ENCODE assay signal across 25 cellular contexts in genomic region chr3:19467761-19468160, GRCh38.
DNase-seq lines count a peak whose midpoint lies in the region; ATAC-seq and TF ChIP-seq lines count a peak whose summit lies in the region.
"Had no signal": no experiment of that assay in that cellular context is flagged by ENCODE, and none has a peak within 500 bp of the region (broad histone marks: within the 10 kb centered on the region; RNA-seq: fewer than 3 reads in every experiment).

No MANE protein-coding gene starts in this region.

- intact Hi-C loops in A673 (cut with micrococcal nuclease; ENCODE audit: unreplicated experiment): no loop called here

- no peak overlapping the region for H3K4me3 Mint-ChIP-seq in WTC11
- H3K4me3 Mint-ChIP-seq in osteocyte (ENCODE audit: unreplicated experiment): no peak overlapping the region
- H3K4me3 Mint-ChIP-seq: CD4-positive, CD25-positive, alpha-beta regulatory T cell had no signal

- H3K27me3 Mint-ChIP-seq in WTC11 (ENCODE audit: low read depth) (no peaks in the 10 kb centered on the region), osteocyte (ENCODE audit: unreplicated experiment) (no peaks in the 10 kb centered on the region)
- H3K27me3 Mint-ChIP-seq: CD4-positive, CD25-positive, alpha-beta regulatory T cell had no signal

- H3K36me3 ChIP-seq in trophoblast cell (ENCODE audit: control insufficient read depth in 1 of 2, insufficient read depth in 2 of 2, low read length in 2 of 2) (no peaks in the 10 kb centered on the region), neuronal stem cell (replicated peaks in 1 of 2; ENCODE audit: control insufficient read depth in 2 of 2, insufficient read depth in 2 of 2, low read length in 2 of 2) (peaks cover 0 to 2% of the 10 kb centered on the region in 2 donors), A673 (ENCODE audit: insufficient read depth, low read length, poor library complexity, severe bottlenecking) (no peaks in the 10 kb centered on the region)
- H3K36me3 ChIP-seq: BLaER1, SJSA1 had no signal

- no peak overlapping the region for H2BK15ac ChIP-seq in neuronal stem cell (ENCODE audit: low read length)

- DNase-seq in DMS 273 (lab: John Stamatoyannopoulos, UW; ENCODE audit: unreplicated experiment) (peak; percentile 12), DMS 273 treated with DMSO at 0.1 percent for 48 hours (lab: John Stamatoyannopoulos, UW) (no peak), WTC11 (ENCODE audit: low spot score) (no peak), foreskin keratinocyte (peak in 1 of 2 donors; percentile 44), trophoblast cell (peak; percentile 12 to 24), neuronal stem cell (ENCODE audit: low spot score) (no peak), osteocyte (ENCODE audit: extremely low spot score, unreplicated experiment) (no peak), A673 (ENCODE audit: low spot score) (no peak)
- DNase-seq: CD4-positive, CD25-positive, alpha-beta regulatory T cell; DMS53; Karpas-422; NCI-H1092 treated with DMSO at 0.1 percent for 48 hours; NCI-H1436; NCI-H187; NCI-H2081 treated with DMSO at 0.1 percent for 48 hours; NCI-H446; NCI-H524 treated with DMSO at 0.1 percent for 48 hours; NCI-H82; Right ventricle myocardium superior; RPMI8226 had no signal

- no peak overlapping the region for H4K8ac ChIP-seq in trophoblast cell (ENCODE audit: low read depth, low read length)
- no peak overlapping the region for H4K8ac ChIP-seq in neuronal stem cell (ENCODE audit: low read depth, low read length)

- H2BK120ac ChIP-seq in trophoblast cell (ENCODE audit: insufficient read depth, low read length, poor library complexity) (no peak overlapping the region), neuronal stem cell (ENCODE audit: low read depth, low read length) (no peak overlapping the region)

- H3K36me3 Mint-ChIP-seq in WTC11: peaks cover 12% of the 10 kb centered on the region
- no peaks in the 10 kb centered on the region for H3K36me3 Mint-ChIP-seq in osteocyte (ENCODE audit: unreplicated experiment)
- H3K36me3 Mint-ChIP-seq: CD4-positive, CD25-positive, alpha-beta regulatory T cell had no signal

- TF ChIP-seq CTCF in WTC11 (IDR thresholded peaks at IDR 0.05) (no peak), foreskin keratinocyte (conservative IDR thresholded peaks at IDR 0.05) (no peak), osteocyte (IDR thresholded peaks at IDR 0.05) (no peak), A673 (conservative IDR thresholded peaks at IDR 0.05; ENCODE audit: low read depth, low read length) (no peak)

- no peak overlapping the region for H3K27ac ChIP-seq in foreskin keratinocyte
- no peak overlapping the region for H3K27ac ChIP-seq in trophoblast cell (ENCODE audit: low read depth, low read length)
- no peak overlapping the region for H3K27ac ChIP-seq in neuronal stem cell (replicated peaks; ENCODE audit: low read length)
- H3K27ac ChIP-seq in A673 (ENCODE audit: low read depth, low read length, poor library complexity, severe bottlenecking): no peak overlapping the region
- H3K27ac ChIP-seq: 22Rv1, BLaER1, HL-60, SJSA1 had no signal

- POLR2A ChIA-PET in WTC11 (lab: Charles Lee): no interaction called here
- POLR2A ChIA-PET in A673 (lab: Charles Lee; ENCODE audit: low non-redundant PET): no interaction called here

- H3K4me3 ChIP-seq in trophoblast cell (ENCODE audit: low read depth, low read length) (no peak overlapping the region), neuronal stem cell (ENCODE audit: low read length in 2 of 2) (no peak overlapping the region), A673 (ENCODE audit: low read depth, low read length, poor library complexity, severe bottlenecking) (no peak overlapping the region)
- H3K4me3 ChIP-seq: BLaER1, GM12878, SJSA1 had no signal

- ATAC-seq in WTC11 (peak; percentile 65), foreskin keratinocyte (peak; percentile 26)
- ATAC-seq: GM12878 had no signal

- H3K9me3 Mint-ChIP-seq in WTC11 (peaks cover 15% of the 10 kb centered on the region), osteocyte (ENCODE audit: unreplicated experiment) (peaks cover 32% of the 10 kb centered on the region)

- H3K27ac Mint-ChIP-seq in WTC11 (no peak overlapping the region), osteocyte (ENCODE audit: unreplicated experiment) (no peak overlapping the region)
- H3K27ac Mint-ChIP-seq: CD4-positive, CD25-positive, alpha-beta regulatory T cell had no signal

- no peak overlapping the region for H3K4me2 ChIP-seq in trophoblast cell (ENCODE audit: low read length)
- H3K4me2 ChIP-seq in neuronal stem cell (ENCODE audit: insufficient read depth, low read length, poor library complexity, severe bottlenecking): no peak overlapping the region
- H3K4me2 ChIP-seq: BLaER1 had no signal

- H4K12ac ChIP-seq in trophoblast cell (ENCODE audit: low read depth, low read length): no peak overlapping the region

- H3K9me3 ChIP-seq in trophoblast cell (ENCODE audit: insufficient read depth, low read depth, low read length): no peaks in the 10 kb centered on the region
- peaks cover 0 to 3% of the 10 kb centered on the region in 2 donors for H3K9me3 ChIP-seq in neuronal stem cell (replicated peaks in 1 of 2; ENCODE audit: control insufficient read depth in 2 of 2, insufficient read depth in 1 of 2, low read depth in 1 of 2, low read length in 2 of 2)
- H3K9me3 ChIP-seq in A673 (ENCODE audit: low read depth, low read length, poor library complexity, severe bottlenecking): no peaks in the 10 kb centered on the region
- H3K9me3 ChIP-seq: SJSA1 had no signal

- H2BK12ac ChIP-seq in trophoblast cell (ENCODE audit: low read length) (no peak overlapping the region), neuronal stem cell (ENCODE audit: low read length) (no peak overlapping the region)

- CTCF ChIA-PET in WTC11 (lab: Charles Lee): no interaction called here
- CTCF ChIA-PET in A673 (lab: Charles Lee): no interaction called here

- H3K23ac ChIP-seq in trophoblast cell (ENCODE audit: low read length) (no peak overlapping the region), neuronal stem cell (ENCODE audit: low read depth, low read length, poor library complexity) (no peak overlapping the region)

- H4K91ac ChIP-seq in trophoblast cell (ENCODE audit: low read depth, low read length) (no peak overlapping the region), neuronal stem cell (ENCODE audit: low read depth, low read length, poor library complexity) (no peak overlapping the region)

- no TSS peak for BruUV-seq in A673 (replicated peaks; lab: Mats Ljungman, UMichigan)

- H3K79me1 ChIP-seq in trophoblast cell (ENCODE audit: low read length) (no peaks in the 10 kb centered on the region), neuronal stem cell (ENCODE audit: low read depth, low read length) (no peaks in the 10 kb centered on the region)

- H3K9ac ChIP-seq in trophoblast cell (ENCODE audit: low read length) (no peak overlapping the region), neuronal stem cell (ENCODE audit: low read depth, low read length, poor library complexity) (no peak overlapping the region)
- H3K9ac ChIP-seq: BLaER1 had no signal

- H3K4me1 ChIP-seq in foreskin keratinocyte: no peaks in the 10 kb centered on the region
- H3K4me1 ChIP-seq in trophoblast cell (ENCODE audit: control insufficient read depth in 1 of 2, insufficient read depth in 2 of 2, low read length in 2 of 2): no peaks in the 10 kb centered on the region
- H3K4me1 ChIP-seq in neuronal stem cell (ENCODE audit: control insufficient read depth in 2 of 2, insufficient read depth in 1 of 2, low read depth in 1 of 2, low read length in 2 of 2): peaks cover 0 to 2% of the 10 kb centered on the region in 2 donors
- H3K4me1 ChIP-seq in A673 (ENCODE audit: insufficient read depth, low read length, poor library complexity, severe bottlenecking): no peaks in the 10 kb centered on the region
- H3K4me1 ChIP-seq: BLaER1, SJSA1 had no signal

- H3K14ac ChIP-seq in trophoblast cell (ENCODE audit: low read length) (no peak overlapping the region), neuronal stem cell (ENCODE audit: low read length) (no peak overlapping the region)

- no peaks in the 10 kb centered on the region for H3K79me2 ChIP-seq in trophoblast cell (ENCODE audit: control insufficient read depth, insufficient read depth, low read length, poor library complexity)

- H2AFZ ChIP-seq in trophoblast cell (ENCODE audit: insufficient read depth, low read length, poor library complexity): no peak overlapping the region
- no peak overlapping the region for H2AFZ ChIP-seq in neuronal stem cell (ENCODE audit: low read length)

- H3K4ac ChIP-seq in trophoblast cell (ENCODE audit: low read depth, low read length) (no peak overlapping the region), neuronal stem cell (ENCODE audit: low read length) (no peak overlapping the region)

- no peak overlapping the region for H2AK5ac ChIP-seq in trophoblast cell (ENCODE audit: low read length)
- no peak overlapping the region for H2AK5ac ChIP-seq in neuronal stem cell (ENCODE audit: low read depth, low read length)

- no peaks in the 10 kb centered on the region for H3K27me3 ChIP-seq in foreskin keratinocyte
- H3K27me3 ChIP-seq in trophoblast cell (ENCODE audit: insufficient read depth, low read length): no peaks in the 10 kb centered on the region
- no peaks in the 10 kb centered on the region for H3K27me3 ChIP-seq in neuronal stem cell (ENCODE audit: control insufficient read depth in 3 of 3, insufficient read depth in 3 of 3, low read depth in 1 of 3, low read length in 3 of 3)
- H3K27me3 ChIP-seq in A673 (replicated peaks; ENCODE audit: insufficient read depth, low read depth, low read length, poor library complexity): no peaks in the 10 kb centered on the region
- H3K27me3 ChIP-seq: BLaER1, SJSA1 had no signal

- H2BK5ac ChIP-seq in trophoblast cell (ENCODE audit: low read depth, low read length, poor library complexity) (no peak overlapping the region), neuronal stem cell (ENCODE audit: low read length) (no peak overlapping the region)

- H3K18ac ChIP-seq in trophoblast cell (ENCODE audit: low read length) (no peak overlapping the region), neuronal stem cell (ENCODE audit: low read length) (no peak overlapping the region)

- peaks cover 18% of the 10 kb centered on the region for H3K4me1 Mint-ChIP-seq in WTC11
- H3K4me1 Mint-ChIP-seq in osteocyte (ENCODE audit: unreplicated experiment): no peaks in the 10 kb centered on the region
- H3K4me1 Mint-ChIP-seq: CD4-positive, CD25-positive, alpha-beta regulatory T cell had no signal

Comparison
In these comparisons a context has a peak if more than half of its experiments do, and no peak if none do; other contexts are left out.
1. DNase-seq: peak in DMS 273 (single experiment) and trophoblast cell (2 of 2); none in DMS 273 treated with DMSO at 0.1 percent for 48 hours (single experiment), WTC11 (single experiment), neuronal stem cell (single experiment), osteocyte (single experiment) and A673 (single experiment).